Comparison of ENCODE assay signal across 9 cellular contexts in genomic region chr2:20106746-20107145, GRCh38. TPM values are rescaled to one million over a fixed set of nuclear protein-coding genes. Genes with fewer than 3 reads are reported as not detected.
A peak's percentile ranks its signal among the peaks of the same experiment; 100 is the strongest.
DNase-seq lines count a peak whose midpoint lies in the region; ATAC-seq and TF ChIP-seq lines count a peak whose summit lies in the region.
"Had no signal": no experiment of that assay in that cellular context is flagged by ENCODE, and none has a peak within 500 bp of the region (broad histone marks: within the 10 kb centered on the region; RNA-seq: fewer than 3 reads in every experiment).

No MANE protein-coding gene starts in this region.

- no peak for ATAC-seq in GM18867 (IDR thresholded peaks at IDR 0.05; ENCODE audit: unreplicated experiment)

- H3K4me3 ChIP-seq in AG09309 (ENCODE audit: control insufficient read depth, low read depth, low read length) (no peak overlapping the region), choroid plexus epithelial cell (ENCODE audit: low read depth, low read length) (peak overlapping the region; percentile 59)

- peak; percentile 2 for TF ChIP-seq CTCF in AG09309 (IDR thresholded peaks at IDR 0.05; ENCODE audit: control insufficient read depth, insufficient read depth, low read depth, low read length, missing control alignments)
- TF ChIP-seq CTCF in choroid plexus epithelial cell (conservative IDR thresholded peaks at IDR 0.05; ENCODE audit: low read depth, low read length): peak; percentile 72

- DNase-seq in AG09309 (ENCODE audit: low read depth) (no peak), NCI-H526 treated with DMSO at 0.1 percent for 48 hours (lab: John Stamatoyannopoulos, UW) (peak; percentile 15), choroid plexus epithelial cell (ENCODE audit: low read depth) (peak; percentile 70), lung microvascular endothelial cell (ENCODE audit: low read depth in 2 of 2) (peak; percentile 42 to 62), ureter (ENCODE audit: low spot score) (peak; percentile 84), 8988T (no peak), NCI-H2107 (lab: John Stamatoyannopoulos, UW) (no peak)
- DNase-seq: activated B cell treated with CpG ODN at 0.5 μM for 24 hours had no signal

RNA-seq across cellular contexts. Expression of gene LAPTM4A, which starts 55.3 kb away (rescaled TPM):
- total RNA-seq in lung microvascular endothelial cell: 104 and 126 TPM in 2 replicates
- 227 TPM for total RNA-seq in ureter

Comparison
In these comparisons a context has a peak if more than half of its experiments do, and no peak if none do; other contexts are left out.
1. DNase-seq: peak in NCI-H526 treated with DMSO at 0.1 percent for 48 hours (single experiment), choroid plexus epithelial cell (single experiment), lung microvascular endothelial cell (2 of 2) and ureter (single experiment); none in AG09309 (single experiment), 8988T (single experiment) and NCI-H2107 (single experiment).